1 cellular context compared by ENCODE assay signal in genomic region chr1:1609822-1610485, GRCh38.
A peak's percentile ranks its signal among the peaks of the same experiment; 100 is the strongest.
TF ChIP-seq lines count a peak whose summit lies in the region.

No MANE protein-coding gene starts in this region.

TF ChIP-seq in K562, 482 proteins besides CTCF, POLR2A, EP300 and RAD21 (continued from another document and continues in another):
- TF ChIP-seq TAF9B (IDR thresholded peaks at IDR 0.05; ENCODE audit: partially characterized antibody) (no peak), CGGBP1 (CRISPR knock-in tag; IDR thresholded peaks at IDR 0.05) (no peak), ZNF263 (CRISPR knock-in tag; IDR thresholded peaks at IDR 0.05; ENCODE audit: borderline replicate concordance) (no peak), RBM14 (IDR thresholded peaks at IDR 0.05; ENCODE audit: borderline replicate concordance, insufficient read depth, low read depth, low read length) (no peak), POLR3G (IDR thresholded peaks at IDR 0.05; ENCODE audit: extremely low read depth, insufficient read length, insufficient replicate concordance) (no peak), ARID3A (IDR thresholded peaks at IDR 0.05; ENCODE audit: borderline replicate concordance, low read depth, low read length) (no peak), ZFP36 (IDR thresholded peaks at IDR 0.05; ENCODE audit: low read depth, low read length, partially characterized antibody) (no peak), ZMIZ1 (IDR thresholded peaks at IDR 0.05; ENCODE audit: low read depth in 2 of 2, low read length in 2 of 2) (no peak), PPARD (CRISPR knock-in tag; IDR thresholded peaks at IDR 0.05) (peak; percentile 69; the same call in 1 of the 2 replicates), TCF7L2 (IDR thresholded peaks at IDR 0.05; ENCODE audit: low read depth, low read length) (no peak), STAT5A (IDR thresholded peaks at IDR 0.05; ENCODE audit: borderline replicate concordance, low read length) (no peak), PML (IDR thresholded peaks at IDR 0.05; ENCODE audit: low read length) (no peak), RFX1 (IDR thresholded peaks at IDR 0.05) (no peak), SMAD1 (IDR thresholded peaks at IDR 0.05; ENCODE audit: low read depth, low read length, partially characterized antibody) (no peak), RBM15 (IDR thresholded peaks at IDR 0.05; ENCODE audit: insufficient read depth, low read length) (no peak), XRCC3 (IDR thresholded peaks at IDR 0.05) (no peak), E2F5 (CRISPR knock-in tag; IDR thresholded peaks at IDR 0.05) (no peak), HDGF (IDR thresholded peaks at IDR 0.05) (no peak), HBP1 (CRISPR knock-in tag; IDR thresholded peaks at IDR 0.05) (peak; percentile 78; the same call in 1 of the 2 replicates), U2AF1 (optimal IDR thresholded peaks at IDR 0.05; ENCODE audit: low read depth, low read length) (no peak), TCF15 (CRISPR knock-in tag; IDR thresholded peaks at IDR 0.05) (peak; percentile 91), ZNF212 (CRISPR knock-in tag; IDR thresholded peaks at IDR 0.05) (peak; percentile 50; the same call in 1 of the 2 replicates), ZNF830 (CRISPR knock-in tag; IDR thresholded peaks at IDR 0.05) (no peak), MECOM (CRISPR knock-in tag; IDR thresholded peaks at IDR 0.05) (peak; percentile 80), ZBTB40 (IDR thresholded peaks at IDR 0.05) (no peak), ZBTB40 (CRISPR knock-in tag; IDR thresholded peaks at IDR 0.05) (no peak), TAF7 (tag; IDR thresholded peaks at IDR 0.05) (peak; percentile 74), ETV6 (IDR thresholded peaks at IDR 0.05; ENCODE audit: borderline replicate concordance in 1 of 2, low read depth in 2 of 2, low read length in 1 of 2) (no peak), ETV6 (CRISPR knock-in tag; IDR thresholded peaks at IDR 0.05; ENCODE audit: borderline replicate concordance) (no peak), ZNF282 (CRISPR knock-in tag; IDR thresholded peaks at IDR 0.05) (no peak), TBP (optimal IDR thresholded peaks at IDR 0.05; ENCODE audit: low read depth, low read length) (no peak), USF1 (CRISPR knock-in tag; IDR thresholded peaks at IDR 0.05) (peak; percentile 21; the same call in 1 of the 2 replicates), ZBTB7A (IDR thresholded peaks at IDR 0.05; ENCODE audit: borderline replicate concordance, control insufficient read depth, low read depth, low read length) (no peak), ZC3H4 (CRISPR knock-in tag; IDR thresholded peaks at IDR 0.05; ENCODE audit: borderline replicate concordance) (no peak), LEF1 (IDR thresholded peaks at IDR 0.05) (no peak), THAP12 (CRISPR knock-in tag; IDR thresholded peaks at IDR 0.05) (no peak), DLX4 (CRISPR knock-in tag; IDR thresholded peaks at IDR 0.05) (no peak), CBX3 (IDR thresholded peaks at IDR 0.05; ENCODE audit: borderline replicate concordance in 1 of 2, low read length in 2 of 2) (no peak), CREBBP (IDR thresholded peaks at IDR 0.05; ENCODE audit: low read depth, low read length) (no peak)
